7 cellular contexts compared by ENCODE assay signal in genomic region chr17:80034977-80035686, GRCh38. TPM values are rescaled to one million over a fixed set of nuclear protein-coding genes. Genes with fewer than 3 reads are reported as not detected.
A peak's percentile ranks its signal among the peaks of the same experiment; 100 is the strongest.
DNase-seq lines count a peak whose midpoint lies in the region; ATAC-seq and TF ChIP-seq lines count a peak whose summit lies in the region.

No MANE protein-coding gene starts in this region.

- peaks cover 8% of the 10 kb centered on the region for H3K36me3 Mint-ChIP-seq in neural crest cell (ENCODE audit: low read depth)

- intact Hi-C loops in esophagus squamous epithelium (cut with DNase I): no loop called here

- peak; percentile 67 for DNase-seq in GM13977 (ENCODE audit: low spot score)
- DNase-seq in Jurkat, Clone E6-1 (ENCODE audit: low read depth, low spot score): no peak
- peak; percentile 19 for DNase-seq in activated T-cell treated with anti-CD3 and anti-CD28 coated beads for 1 hour (ENCODE audit: low read depth)
- DNase-seq in esophagus squamous epithelium (lab: John Stamatoyannopoulos, UW): no peak
- DNase-seq in neural crest cell (ENCODE audit: low read depth, low spot score): peak; percentile 18
- no peak for DNase-seq in DMS153 treated with DMSO at 0.1 percent for 48 hours (lab: John Stamatoyannopoulos, UW; ENCODE audit: unreplicated experiment)

- peak overlapping the region; percentile 96 for H3K4me3 Mint-ChIP-seq in neural crest cell

- in situ Hi-C loops in GM13977 (cut with MboI; ENCODE audit: low pct_unique_long_range_greater_than_20kb, low sequenced_read_pairs, unreplicated experiment): no loop called here

- H3K4me1 Mint-ChIP-seq in neural crest cell: peaks cover 51% of the 10 kb centered on the region

- peaks cover 22 to 61% (median 24%) of the 10 kb centered on the region in 3 donors for H3K4me1 ChIP-seq in esophagus squamous epithelium

- H3K9me3 ChIP-seq in esophagus squamous epithelium: no peaks in the 10 kb centered on the region

- H3K4me3 ChIP-seq in Jurkat, Clone E6-1 (ENCODE audit: low read length): peak overlapping the region; percentile 56
- peak overlapping the region; percentile 62 to 87 (median 76) for H3K4me3 ChIP-seq in esophagus squamous epithelium

- peak overlapping the region; percentile 98 for H3K27ac Mint-ChIP-seq in neural crest cell (ENCODE audit: unreplicated experiment)

- no peaks in the 10 kb centered on the region for H3K9me3 Mint-ChIP-seq in neural crest cell

- 0% methylated on average over 16 to 26 of the region's 50 CpGs for WGBS in esophagus squamous epithelium, 2 donors

- H3K36me3 ChIP-seq in esophagus squamous epithelium: no peaks in the 10 kb centered on the region

- no peaks in the 10 kb centered on the region for H3K27me3 ChIP-seq in esophagus squamous epithelium

- TF ChIP-seq POLR2A in esophagus squamous epithelium (IDR thresholded peaks at IDR 0.05): no peak

- ATAC-seq in HG02970 (IDR thresholded peaks at IDR 0.05; ENCODE audit: low FRiP score, unreplicated experiment): no peak

- H3K27ac ChIP-seq in esophagus squamous epithelium: peak overlapping the region; percentile 81 to 94 (median 88)

- TF ChIP-seq CTCF in GM13977 (IDR thresholded peaks at IDR 0.05; ENCODE audit: extremely low read depth, insufficient read depth, missing control alignments) (no peak), esophagus squamous epithelium (IDR thresholded peaks at IDR 0.05) (no peak), neural crest cell (conservative IDR thresholded peaks at IDR 0.05) (no peak)

- no peaks in the 10 kb centered on the region for H3K27me3 Mint-ChIP-seq in neural crest cell (ENCODE audit: low read depth)

RNA-seq across cellular contexts. Expression of gene TBC1D16, which starts 0.5 kb away (rescaled TPM):
- 8.1 TPM for polyA plus RNA-seq in Jurkat, Clone E6-1 (2012; ENCODE audit: insufficient read depth, insufficient read length)
- 10 to 100 TPM in 2 of 4 donors, 1 to 10 TPM in 2; 6.4 to 20.2 (median 11.5) TPM for total RNA-seq in esophagus squamous epithelium
- 96.2 and 96.5 TPM in 2 replicates for total RNA-seq in neural crest cell

RNA-seq across cellular contexts. Expression of gene CCDC40, which starts 1.3 kb away (rescaled TPM):
- 6.8 TPM for polyA plus RNA-seq in Jurkat, Clone E6-1 (2012; ENCODE audit: insufficient read depth, insufficient read length)
- total RNA-seq in esophagus squamous epithelium: 1 to 10 TPM in 3 of 4 donors, under 1 TPM in 1; 0.32 to 3.9 (median 2.1) TPM
- total RNA-seq in neural crest cell: 22.7 and 23.8 TPM in 2 replicates

Comparison
In these comparisons a context has a peak if more than half of its experiments do, and no peak if none do; other contexts are left out.
1. DNase-seq: peak in GM13977 (single experiment), activated T-cell treated with anti-CD3 and anti-CD28 coated beads for 1 hour (single experiment) and neural crest cell (single experiment); none in Jurkat, Clone E6-1 (single experiment), esophagus squamous epithelium (single experiment) and DMS153 treated with DMSO at 0.1 percent for 48 hours (single experiment).